Comparison of ENCODE assay signal across 21 cellular contexts in genomic region chr5:144276034-144276822, GRCh38.
DNase-seq lines count a peak whose midpoint lies in the region; ATAC-seq and TF ChIP-seq lines count a peak whose summit lies in the region.
"Had no signal": no experiment of that assay in that cellular context is flagged by ENCODE, and none has a peak within 500 bp of the region (broad histone marks: within the 10 kb centered on the region; RNA-seq: fewer than 3 reads in every experiment).

No MANE protein-coding gene starts in this region.

- H3K9me3 ChIP-seq in MG63 (peaks cover 4% of the 10 kb centered on the region), neuron (ENCODE audit: low read length) (no peaks in the 10 kb centered on the region), heart right ventricle (peaks cover 0 to 20% (median 0%) of the 10 kb centered on the region in 11 donors)
- H3K9me3 ChIP-seq: suprapubic skin had no signal

- H3K36me3 ChIP-seq in MG63 = no peaks in the 10 kb centered on the region
- H3K36me3 ChIP-seq in neuron (ENCODE audit: insufficient read depth, low read length) = no peaks in the 10 kb centered on the region
- no peaks in the 10 kb centered on the region for H3K36me3 ChIP-seq in heart right ventricle
- H3K36me3 ChIP-seq: suprapubic skin had no signal

- intact Hi-C loops in heart right ventricle (cut with DNase I) = no loop called here

- no peak overlapping the region for H3K27ac ChIP-seq in heart right ventricle
- H3K27ac ChIP-seq: dorsolateral prefrontal cortex, suprapubic skin had no signal

- no peak for ATAC-seq in heart right ventricle
- ATAC-seq: activated T-helper 17 cell treated with anti-CD3 and anti-CD28 coated beads, Interleukin-2, amount 50 U/mL, for 72 hours; CD8-positive, alpha-beta T cell; GM12878; stimulated activated effector memory CD8-positive, alpha-beta T cell treated with anti-CD3 and anti-CD28 coated beads, Interleukin-12 subunit alpha, Interleukin-12 subunit beta, amount 100 ng/mL, for 72 hours had no signal

- H3K4me3 ChIP-seq in MG63 = no peak overlapping the region
- H3K4me3 ChIP-seq in choroid plexus epithelial cell (ENCODE audit: low read depth, low read length) = no peak overlapping the region
- no peak overlapping the region for H3K4me3 ChIP-seq in neuron (ENCODE audit: low read length)
- H3K4me3 ChIP-seq in heart right ventricle = no peak overlapping the region
- H3K4me3 ChIP-seq: GM12878, lung, suprapubic skin had no signal

- H3K27me3 ChIP-seq in MG63 (peaks cover 4% of the 10 kb centered on the region; the same call in 1 of the 2 replicates), neuron (ENCODE audit: insufficient read depth, low read length) (no peaks in the 10 kb centered on the region), heart right ventricle (no peaks in the 10 kb centered on the region)
- H3K27me3 ChIP-seq: dorsolateral prefrontal cortex, suprapubic skin had no signal

- no peak for TF ChIP-seq CTCF in choroid plexus epithelial cell (conservative IDR thresholded peaks at IDR 0.05; ENCODE audit: low read depth, low read length)
- no peak for TF ChIP-seq CTCF in heart right ventricle (IDR thresholded peaks at IDR 0.05)

- 71 to 76% methylated on average over 5 of the region's 5 CpGs for WGBS in heart right ventricle, 2 donors

- H2AFZ ChIP-seq in neuron (ENCODE audit: low read depth, low read length) = peak overlapping the region; percentile 23

- DNase-seq in AG20443 (ENCODE audit: low spot score) = peak; percentile 16
- peak; percentile 54 for DNase-seq in MG63
- DNase-seq in choroid plexus epithelial cell (ENCODE audit: low read depth) = peak; percentile 36
- DNase-seq in KG1 (lab: John Stamatoyannopoulos, UW) = no peak
- no peak for DNase-seq in heart right ventricle
- DNase-seq in NCI-H2196 (lab: John Stamatoyannopoulos, UW; ENCODE audit: unreplicated experiment) = no peak
- no peak for DNase-seq in activated effector memory CD4-positive, alpha-beta T cell treated with anti-CD3 and anti-CD28 coated beads, Interleukin-2, amount 50 U/mL, for 16 hours
- DNase-seq: activated CD4-positive, alpha-beta T cell treated with anti-CD3 and anti-CD28 coated beads for 4 hours; AML-193; CD8-positive, alpha-beta T cell; dorsolateral prefrontal cortex; NCI-H1417 treated with DMSO at 0.1 percent for 48 hours; NCI-H2107; NCI-H510A; stimulated activated CD4-positive, alpha-beta T cell treated with anti-CD3 and anti-CD28 coated beads, Interleukin-1b, Interleukin-23, amount 100 ng/mL, for 48 hours had no signal

- H3K4me1 ChIP-seq in neuron (ENCODE audit: insufficient read depth, low read length) (peaks cover 13% of the 10 kb centered on the region), heart right ventricle (no peaks in the 10 kb centered on the region)
- H3K4me1 ChIP-seq: suprapubic skin had no signal

Comparison
In these comparisons a context has a peak if more than half of its experiments do, and no peak if none do; other contexts are left out.
1. DNase-seq: peak in AG20443 (single experiment), MG63 (single experiment) and choroid plexus epithelial cell (single experiment); none in KG1 (single experiment), heart right ventricle (0 of 2), NCI-H2196 (single experiment) and activated effector memory CD4-positive, alpha-beta T cell treated with anti-CD3 and anti-CD28 coated beads, Interleukin-2, amount 50 U/mL, for 16 hours (single experiment).